ENCODE assay signal across 9 cellular contexts in the genomic region with DNA sequence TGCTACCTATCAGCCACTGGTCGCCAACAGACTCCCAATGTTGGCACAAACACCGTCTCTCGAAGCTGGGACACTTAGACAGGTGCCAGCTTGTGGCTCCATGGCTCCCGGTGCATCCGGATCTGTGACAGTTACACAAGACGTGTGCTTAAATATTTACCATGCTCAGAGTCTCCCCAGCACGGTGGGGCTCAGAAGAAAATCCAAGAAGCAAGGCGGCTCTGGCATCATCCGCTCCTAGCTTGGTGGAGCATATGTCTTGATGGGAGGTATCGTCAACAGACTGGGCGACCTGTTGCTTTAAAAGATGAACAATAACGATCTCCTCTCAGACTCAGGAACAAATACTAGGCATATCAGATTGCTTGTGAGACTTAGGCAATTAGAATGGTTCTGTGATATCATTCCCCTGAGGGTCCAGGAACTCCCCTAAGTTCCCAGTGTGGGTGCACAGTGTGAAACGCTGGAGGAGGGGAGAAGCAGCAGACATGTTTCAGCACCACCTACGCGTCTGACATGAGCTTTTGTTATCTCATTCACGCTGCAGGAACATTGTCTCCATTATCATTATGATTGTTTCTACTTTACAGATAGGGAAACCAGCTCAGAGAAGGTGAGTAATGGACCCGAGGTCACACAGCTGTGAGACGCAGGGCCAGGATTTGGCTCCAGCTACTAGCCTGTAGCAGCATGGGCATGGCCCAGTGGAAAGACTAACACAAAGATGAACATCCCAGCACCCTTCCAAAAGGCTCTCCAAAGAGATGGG.
DNase-seq lines count a peak whose midpoint lies in the region; ATAC-seq and TF ChIP-seq lines count a peak whose summit lies in the region.
"Had no signal": no experiment of that assay in that cellular context is flagged by ENCODE, and none has a peak within 500 bp of the region (broad histone marks: within the 10 kb centered on the region; RNA-seq: fewer than 3 reads in every experiment).

No MANE protein-coding gene starts in this region.

- H3K36me3 ChIP-seq in left ventricle myocardium inferior (no peaks in the 10 kb centered on the region), thoracic aorta (no peaks in the 10 kb centered on the region)

- H3K4me3 Mint-ChIP-seq in activated T-cell treated with anti-CD3 and anti-CD28 coated beads, Interleukin-2, amount 50 U/mL, for 72 hours = peak overlapping the region; percentile 22 to 39

- H3K27me3 Mint-ChIP-seq in activated T-cell treated with anti-CD3 and anti-CD28 coated beads, Interleukin-2, amount 50 U/mL, for 72 hours (ENCODE audit: low read depth) = no peaks in the 10 kb centered on the region

- no peaks in the 10 kb centered on the region for H3K9me3 Mint-ChIP-seq in activated T-cell treated with anti-CD3 and anti-CD28 coated beads, Interleukin-2, amount 50 U/mL, for 72 hours

- H3K4me3 ChIP-seq in left ventricle myocardium inferior (peak overlapping the region; percentile 20), thoracic aorta (peak overlapping the region; percentile 57)
- H3K4me3 ChIP-seq: smooth muscle cell had no signal

- no peak for DNase-seq in left ventricle myocardium inferior
- no peak for DNase-seq in Right ventricle myocardium inferior (ENCODE audit: missing footprints)
- DNase-seq in activated T-cell treated with anti-CD3 and anti-CD28 coated beads, Interleukin-2, amount 50 U/mL, for 72 hours = no peak
- DNase-seq in left lobe of liver (ENCODE audit: low spot score) = no peak
- no peak for DNase-seq in thoracic aorta (ENCODE audit: low spot score)

- H3K27ac ChIP-seq in left ventricle myocardium inferior (replicated peaks) (no peak overlapping the region), thoracic aorta (no peak overlapping the region)

- H3K27me3 ChIP-seq in left ventricle myocardium inferior (ENCODE audit: low read depth) (no peaks in the 10 kb centered on the region), thoracic aorta (replicated peaks; ENCODE audit: insufficient read depth) (no peaks in the 10 kb centered on the region)

- TF ChIP-seq CTCF in left ventricle myocardium inferior (IDR thresholded peaks at IDR 0.05; ENCODE audit: borderline replicate concordance) (no peak), thoracic aorta (IDR thresholded peaks at IDR 0.05) (no peak)

- TF ChIP-seq POLR2A in GM18505 (IDR thresholded peaks at IDR 0.05; ENCODE audit: borderline replicate concordance, extremely low read depth, insufficient read depth, insufficient read length) = no peak

- ATAC-seq in Right ventricle myocardium inferior (no peak), left lobe of liver (peak; percentile 68), thoracic aorta (ENCODE audit: insufficient number of reproducible peaks, low FRiP score, low read depth) (no peak), GM18505 (IDR thresholded peaks at IDR 0.05; ENCODE audit: unreplicated experiment) (no peak), HG02642 (IDR thresholded peaks at IDR 0.05; ENCODE audit: poor library complexity, unreplicated experiment) (no peak), GM21717 (IDR thresholded peaks at IDR 0.05; ENCODE audit: unreplicated experiment) (no peak)
- ATAC-seq in activated T-cell treated with anti-CD3 and anti-CD28 coated beads, Interleukin-2, amount 50 U/mL, for 72 hours (replicated peaks in 1 of 2) = peak; percentile 60 to 77

- no peaks in the 10 kb centered on the region for H3K36me3 Mint-ChIP-seq in activated T-cell treated with anti-CD3 and anti-CD28 coated beads, Interleukin-2, amount 50 U/mL, for 72 hours (ENCODE audit: insufficient read depth in 2 of 2)

- peak overlapping the region; percentile 78 for H3K27ac Mint-ChIP-seq in activated T-cell treated with anti-CD3 and anti-CD28 coated beads, Interleukin-2, amount 50 U/mL, for 72 hours

- H3K4me1 Mint-ChIP-seq in activated T-cell treated with anti-CD3 and anti-CD28 coated beads, Interleukin-2, amount 50 U/mL, for 72 hours (ENCODE audit: low read depth) = peaks cover 38% of the 10 kb centered on the region

- intact Hi-C loops in left ventricle myocardium inferior (cut with micrococcal nuclease) (no loop called here), Right ventricle myocardium inferior (cut with DNase I) (no loop called here)

- H3K4me1 ChIP-seq in left ventricle myocardium inferior = peaks cover 22% of the 10 kb centered on the region
- H3K4me1 ChIP-seq in thoracic aorta (ENCODE audit: control insufficient read depth in 1 of 2, low read depth in 2 of 2) = peaks cover 9 to 26% of the 10 kb centered on the region in 2 donors

- H3K9me3 ChIP-seq in left ventricle myocardium inferior (replicated peaks) (no peaks in the 10 kb centered on the region), thoracic aorta (no peaks in the 10 kb centered on the region)

Comparison
In these comparisons a context has a peak if more than half of its experiments do, and no peak if none do; other contexts are left out.
1. ATAC-seq: peak in activated T-cell treated with anti-CD3 and anti-CD28 coated beads, Interleukin-2, amount 50 U/mL, for 72 hours (2 of 2) and left lobe of liver (single experiment); none in Right ventricle myocardium inferior (single experiment), thoracic aorta (single experiment), GM18505 (single experiment), HG02642 (single experiment) and GM21717 (single experiment).